Comparison of ENCODE assay signal across 7 cellular contexts in the genomic region with DNA sequence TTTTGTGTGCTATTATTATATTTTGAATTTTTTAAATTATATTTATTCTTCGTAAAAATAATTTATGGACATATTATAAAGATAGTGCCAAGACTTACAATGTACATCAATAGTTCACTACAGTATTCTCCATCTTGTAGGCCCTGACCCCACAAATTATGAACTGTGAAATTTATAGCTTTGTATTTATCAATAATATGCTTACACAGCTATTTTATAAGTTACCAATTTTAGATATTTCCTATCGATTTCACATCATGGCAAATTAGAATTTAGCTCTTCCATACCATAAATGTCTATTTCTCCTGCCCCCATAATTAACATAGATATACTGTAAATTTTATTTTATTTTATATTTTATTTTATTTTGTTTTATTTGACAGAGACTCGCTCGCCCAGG.
"Had no signal": no experiment of that assay in that cellular context is flagged by ENCODE, and none has a peak within 500 bp of the region (broad histone marks: within the 10 kb centered on the region; RNA-seq: fewer than 3 reads in every experiment).

No MANE protein-coding gene starts in this region.

- H3K4me1 ChIP-seq: HAP-1 had no signal

- DNase-seq: H7, HFFc6, KG1 had no signal

- H3K36me3 ChIP-seq: HAP-1 had no signal

- H3K4me3 ChIP-seq: GM23338, HAP-1 had no signal

- ATAC-seq: GM23338, HCT116 had no signal

- H2AFZ ChIP-seq: GM23338 had no signal

- H3K9me3 ChIP-seq: HAP-1 had no signal

- H3K4me2 ChIP-seq: GM23338 had no signal

- H3K27ac ChIP-seq: HL-60 had no signal
